Comparison of ENCODE assay signal across 8 cellular contexts in genomic region chr12:14111230-14111865, GRCh38.
DNase-seq lines count a peak whose midpoint lies in the region; ATAC-seq and TF ChIP-seq lines count a peak whose summit lies in the region.

No MANE protein-coding gene starts in this region.

- CTCF ChIA-PET in activated CD8-positive, alpha-beta memory T cell treated with anti-CD3 and anti-CD28 coated beads, Interleukin-2, amount 10 ng/mL, durations not matched to agents 7 days and 5 days (lab: Charles Lee), result no interaction called here

- H3K4me3 ChIP-seq in upper lobe of right lung, result no peak overlapping the region

- no peaks in the 10 kb centered on the region for H3K36me3 ChIP-seq in upper lobe of right lung

- peak; percentile 23 for ATAC-seq in activated CD8-positive, alpha-beta memory T cell treated with anti-CD3 and anti-CD28 coated beads, Interleukin-2, amount 10 ng/mL, durations not matched to agents 7 days and 5 days
- peak; percentile 96 for ATAC-seq in HG02623 (IDR thresholded peaks at IDR 0.05; ENCODE audit: unreplicated experiment)
- peak; percentile 44 for ATAC-seq in left colon
- no peak for ATAC-seq in upper lobe of right lung

- H3K27ac Mint-ChIP-seq in activated CD8-positive, alpha-beta memory T cell treated with anti-CD3 and anti-CD28 coated beads, Interleukin-2, amount 10 ng/mL, durations not matched to agents 7 days and 5 days, result no peak overlapping the region

- no peaks in the 10 kb centered on the region for H3K9me3 ChIP-seq in upper lobe of right lung

- H3K4me1 Mint-ChIP-seq in activated CD8-positive, alpha-beta memory T cell treated with anti-CD3 and anti-CD28 coated beads, Interleukin-2, amount 10 ng/mL, durations not matched to agents 7 days and 5 days, result no peaks in the 10 kb centered on the region

- H3K27me3 Mint-ChIP-seq in activated CD8-positive, alpha-beta memory T cell treated with anti-CD3 and anti-CD28 coated beads, Interleukin-2, amount 10 ng/mL, durations not matched to agents 7 days and 5 days, result peaks cover 4% of the 10 kb centered on the region

- H3K36me3 Mint-ChIP-seq in activated CD8-positive, alpha-beta memory T cell treated with anti-CD3 and anti-CD28 coated beads, Interleukin-2, amount 10 ng/mL, durations not matched to agents 7 days and 5 days, result no peaks in the 10 kb centered on the region

- no peak overlapping the region for H3K4me3 Mint-ChIP-seq in activated CD8-positive, alpha-beta memory T cell treated with anti-CD3 and anti-CD28 coated beads, Interleukin-2, amount 10 ng/mL, durations not matched to agents 7 days and 5 days

- no peaks in the 10 kb centered on the region for H3K9me3 Mint-ChIP-seq in activated CD8-positive, alpha-beta memory T cell treated with anti-CD3 and anti-CD28 coated beads, Interleukin-2, amount 10 ng/mL, durations not matched to agents 7 days and 5 days (ENCODE audit: low read depth)

- H3K27ac ChIP-seq in upper lobe of right lung, result no peak overlapping the region

- no peaks in the 10 kb centered on the region for H3K4me1 ChIP-seq in upper lobe of right lung

- intact Hi-C loops in left colon (cut with DNase I, micrococcal nuclease) (no loop called here), upper lobe of right lung (cut with DNase I) (no loop called here)

- no peaks in the 10 kb centered on the region for H3K27me3 ChIP-seq in upper lobe of right lung

- TF ChIP-seq CTCF in upper lobe of right lung (IDR thresholded peaks at IDR 0.05), result no peak

- no peak for DNase-seq in activated CD8-positive, alpha-beta memory T cell treated with anti-CD3 and anti-CD28 coated beads, Interleukin-2, amount 10 ng/mL, durations not matched to agents 7 days and 5 days
- DNase-seq in activated CD8-positive, alpha-beta memory T cell treated with anti-CD3 and anti-CD28 coated beads for 24 hours, result no peak
- DNase-seq in NCI-H1694 treated with DMSO at 0.1 percent for 48 hours (lab: John Stamatoyannopoulos, UW) (peak; percentile 16), left colon (peak in 1 of 2 donors; percentile 19), NCI-H510A treated with DMSO at 0.1 percent for 48 hours (lab: John Stamatoyannopoulos, UW) (no peak), NCI-H2196 treated with DMSO at 0.1 percent for 48 hours (lab: John Stamatoyannopoulos, UW; ENCODE audit: unreplicated experiment) (no peak), upper lobe of right lung (no peak)
